ENCODE assay signal across 8 cellular contexts in the genomic region with DNA sequence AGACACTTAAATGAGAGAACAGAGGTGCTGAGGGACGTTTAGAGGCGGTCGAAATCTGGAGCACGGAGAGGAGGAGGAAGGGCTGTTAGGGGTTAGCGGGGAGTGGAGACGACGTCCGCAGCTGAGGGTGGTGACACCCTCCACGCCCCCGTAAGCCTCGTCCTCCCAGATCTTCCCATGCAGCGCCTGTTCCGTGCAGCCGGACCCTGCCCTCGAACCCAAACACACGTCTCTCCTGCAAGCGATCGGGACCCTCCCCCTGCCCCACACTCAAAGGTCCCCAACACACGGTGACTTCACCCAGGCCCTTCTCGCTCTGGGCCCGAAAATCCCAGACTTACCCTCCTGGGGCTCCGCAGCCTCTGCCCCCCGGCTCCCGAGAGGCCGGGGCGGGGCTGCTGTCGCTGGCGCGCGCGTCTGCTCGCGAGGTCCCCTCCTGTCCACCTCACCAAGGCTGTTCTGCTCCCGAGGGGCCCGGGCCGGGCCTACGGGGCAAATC. TPM values are rescaled to one million over a fixed set of nuclear protein-coding genes. Genes with fewer than 3 reads are reported as not detected.
DNase-seq lines count a peak whose midpoint lies in the region; ATAC-seq and TF ChIP-seq lines count a peak whose summit lies in the region.
"Not testable (repeated sequence)": the region's sequence is repeated elsewhere in the genome, so short reads cannot be mapped to it uniquely, and the experiment has no call there.

No MANE protein-coding gene starts in this region.

- H4K20me1 ChIP-seq in GM23248 (ENCODE audit: insufficient read depth); OCI-LY1 (ENCODE audit: insufficient read depth, low read length): not testable (repeated sequence)
- H4K20me1 ChIP-seq in hepatocyte (ENCODE audit: insufficient read depth, poor library complexity, severe bottlenecking) = peaks cover 14% of the 10 kb centered on the region

- H3K4me1 Mint-ChIP-seq in naive thymus-derived CD4-positive, alpha-beta T cell = peaks cover 19 to 47% (median 39%) of the 10 kb centered on the region in 7 donors

- H3K27me3 ChIP-seq in GM23248 (replicated peaks; ENCODE audit: insufficient read depth); OCI-LY1 (ENCODE audit: insufficient read depth, low read length); hepatocyte; naive thymus-derived CD4-positive, alpha-beta T cell (ENCODE audit: control insufficient read depth in 2 of 2, insufficient read depth in 2 of 2, low read length in 2 of 2): not testable (repeated sequence)

- not testable (repeated sequence) for H3K27me3 Mint-ChIP-seq in naive thymus-derived CD4-positive, alpha-beta T cell

- H3K27ac ChIP-seq in GM23248 (peak overlapping the region; percentile 81), hepatocyte (peak overlapping the region; percentile 88)
- H3K27ac ChIP-seq in OCI-LY1 (ENCODE audit: low read depth, low read length, poor library complexity, severe bottlenecking) = not testable (repeated sequence)
- H3K27ac ChIP-seq in naive thymus-derived CD4-positive, alpha-beta T cell (ENCODE audit: low read depth, low read length) = peak overlapping the region; percentile 91

- not testable (repeated sequence) for H3F3A ChIP-seq in GM23248 (ENCODE audit: insufficient read depth); OCI-LY1 (ENCODE audit: insufficient read depth, low read length)

- H3K79me2 ChIP-seq in GM23248 (ENCODE audit: insufficient read depth) = peaks cover 54% of the 10 kb centered on the region
- peaks cover 16% of the 10 kb centered on the region; the same call in 1 of the 2 replicates for H3K79me2 ChIP-seq in OCI-LY1 (ENCODE audit: insufficient read depth, low read length)
- H3K79me2 ChIP-seq in hepatocyte = peaks cover 48% of the 10 kb centered on the region

- peak overlapping the region; percentile 73 to 93 (median 89) for H3K27ac Mint-ChIP-seq in naive thymus-derived CD4-positive, alpha-beta T cell

- 1% methylated on average over 22 to 25 of the region's 37 CpGs for WGBS in GM23248 (ENCODE audit: low coverage in 1 of 2, low lambda C conversion rate in 2 of 2, missing lambda C conversion rate in 2 of 2), 2 experiments
- WGBS in hepatocyte (ENCODE audit: low lambda C conversion rate, missing lambda C conversion rate) = 4% methylated on average over 28 of the region's 37 CpGs

- peaks cover 10 to 32% (median 21%) of the 10 kb centered on the region in 5 donors for H3K36me3 Mint-ChIP-seq in naive thymus-derived CD4-positive, alpha-beta T cell

- CTCF ChIA-PET in naive thymus-derived CD4-positive, alpha-beta T cell (lab: Charles Lee) = not testable (repeated sequence)

- not testable (repeated sequence) for H3K9me3 Mint-ChIP-seq in naive thymus-derived CD4-positive, alpha-beta T cell

- H3K4me3 ChIP-seq in GM23248 (peak overlapping the region; percentile 92), OCI-LY1 (ENCODE audit: low read depth, low read length, poor library complexity, severe bottlenecking) (peak overlapping the region; percentile 81), choroid plexus epithelial cell (ENCODE audit: low read depth, low read length) (peak overlapping the region; percentile 97), hepatocyte (peak overlapping the region; percentile 47)
- peak overlapping the region; percentile 82 for H3K4me3 ChIP-seq in naive thymus-derived CD4-positive, alpha-beta T cell (ENCODE audit: low read length)

- not testable (repeated sequence) for H3K9me3 ChIP-seq in GM23248 (ENCODE audit: low read depth); OCI-LY1 (ENCODE audit: low read length); hepatocyte (ENCODE audit: low read depth); naive thymus-derived CD4-positive, alpha-beta T cell (ENCODE audit: control insufficient read depth in 2 of 3, low read length in 3 of 3)

- not testable (repeated sequence) for H3K4me1 ChIP-seq in GM23248 (ENCODE audit: insufficient read depth); naive thymus-derived CD4-positive, alpha-beta T cell (ENCODE audit: control insufficient read depth in 2 of 2, insufficient read depth in 2 of 2, low read length in 2 of 2)
- H3K4me1 ChIP-seq in OCI-LY1 (ENCODE audit: insufficient read depth, low read length, severe bottlenecking) = peaks cover 22% of the 10 kb centered on the region
- H3K4me1 ChIP-seq in hepatocyte (ENCODE audit: insufficient read depth) = peaks cover 12% of the 10 kb centered on the region

- peak; percentile 0 for DNase-seq in AG20443 (ENCODE audit: low spot score)
- DNase-seq in GM23248 = peak; percentile 30
- DNase-seq in activated CD8-positive, alpha-beta memory T cell treated with anti-CD3 and anti-CD28 coated beads, Interleukin-2, amount 50 U/mL, for 48 hours = peak; percentile 59
- DNase-seq in choroid plexus epithelial cell (ENCODE audit: low read depth) = not testable (repeated sequence)
- DNase-seq in hepatocyte (ENCODE audit: low spot score) = peak; percentile 15
- DNase-seq in naive thymus-derived CD4-positive, alpha-beta T cell = peak in 4 of 9 donors; percentile 1 to 34 (median 9)
- DNase-seq in stimulated activated CD4-positive, alpha-beta T cell treated with anti-CD3 and anti-CD28 coated beads, Interleukin-4, amount 100 ng/mL, for 24 hours = peak; percentile 8

- H3K9me2 ChIP-seq in GM23248 (ENCODE audit: insufficient read depth); OCI-LY1 (ENCODE audit: low read depth, low read length); hepatocyte (replicated peaks; ENCODE audit: insufficient read depth): not testable (repeated sequence)

- intact Hi-C loops in naive thymus-derived CD4-positive, alpha-beta T cell (cut with micrococcal nuclease) = loop anchor here (5.0 to 10.0 kb wide), 8 partner anchors 40 to 1972 kb away; partner anchors contain the start of genes BCL7B (in 1 of the 2), GTF2IRD1 (in 1 of the 2), MDH2 (in 1 of the 2) and POM121C (in 1 of the 2)

- peak overlapping the region; percentile 81 to 97 (median 92) for H3K4me3 Mint-ChIP-seq in naive thymus-derived CD4-positive, alpha-beta T cell

- H2AFZ ChIP-seq in GM23248 = peak overlapping the region; percentile 85
- not testable (repeated sequence) for H2AFZ ChIP-seq in OCI-LY1 (ENCODE audit: low read length); hepatocyte

- ATAC-seq in naive thymus-derived CD4-positive, alpha-beta T cell = not testable (repeated sequence)

- in situ Hi-C loops in GM23248 (cut with MboI) = not testable (repeated sequence)

- H3K36me3 ChIP-seq in GM23248 (ENCODE audit: low read depth) (peaks cover 22% of the 10 kb centered on the region), OCI-LY1 (ENCODE audit: insufficient read depth, low read length) (peaks cover 33% of the 10 kb centered on the region)
- not testable (repeated sequence) for H3K36me3 ChIP-seq in hepatocyte (replicated peaks; ENCODE audit: insufficient read depth, low read depth)
- H3K36me3 ChIP-seq in naive thymus-derived CD4-positive, alpha-beta T cell (ENCODE audit: control insufficient read depth in 2 of 3, insufficient read depth in 3 of 3, low read length in 3 of 3) = peaks cover 0 to 24% (median 0%) of the 10 kb centered on the region in 3 experiments

- POLR2A ChIA-PET in naive thymus-derived CD4-positive, alpha-beta T cell (lab: Charles Lee) = not testable (repeated sequence)

- H3K9ac ChIP-seq in GM23248 (peak overlapping the region; percentile 95), OCI-LY1 (ENCODE audit: low read length) (peak overlapping the region; percentile 80)

- TF ChIP-seq CTCF in OCI-LY1 (IDR thresholded peaks at IDR 0.05; ENCODE audit: low read length); choroid plexus epithelial cell (conservative IDR thresholded peaks at IDR 0.05; ENCODE audit: low read depth, low read length); hepatocyte (IDR thresholded peaks at IDR 0.05; ENCODE audit: poor library complexity): not testable (repeated sequence)

- H3K4me2 ChIP-seq in GM23248 (ENCODE audit: unreplicated experiment) (peak overlapping the region; percentile 94), OCI-LY1 (ENCODE audit: low read length) (peak overlapping the region; percentile 96), hepatocyte (peak overlapping the region; percentile 97)

RNA-seq across cellular contexts. Expression of gene SPDYE5, which starts 35.2 kb away (rescaled TPM):
- not detected in 2 replicates for total RNA-seq in GM23248 (2014; rRNA removed; shearing (Covaris generic))
- polyA plus RNA-seq in GM23248 (2016; fragmentation: Nextera tagmentation; extraction: Ambion mirVana) (0.38 and 0.74 TPM in 2 replicates), hepatocyte (1.4 and 1.5 TPM in 2 replicates)
- not detected in 2 replicates for total RNA-seq in hepatocyte
- under 1 TPM in 4 of 5 experiments, not detected in 1; 0.24 to 0.57 (median 0.38) TPM for total RNA-seq in naive thymus-derived CD4-positive, alpha-beta T cell
- polyA plus RNA-seq in naive thymus-derived CD4-positive, alpha-beta T cell = under 1 TPM; 0.14 to 0.37 TPM

RNA-seq across cellular contexts. Expression of gene POM121C, which starts 41.2 kb away (rescaled TPM):
- 8.6 and 14.9 TPM in 2 replicates for total RNA-seq in GM23248 (2014; rRNA removed; shearing (Covaris generic))
- polyA plus RNA-seq in GM23248 (2016; fragmentation: Nextera tagmentation; extraction: Ambion mirVana) = 22.8 and 27.7 TPM in 2 replicates
- 10.3 and 13.4 TPM in 2 replicates for total RNA-seq in hepatocyte
- 19.9 and 22.7 TPM in 2 replicates for polyA plus RNA-seq in hepatocyte
- 100 to 1,000 TPM in 2 of 5 experiments, 10 to 100 TPM in 3; 92.1 to 106 (median 97.8) TPM for total RNA-seq in naive thymus-derived CD4-positive, alpha-beta T cell
- 10 to 100 TPM; 15.6 to 31.6 TPM for polyA plus RNA-seq in naive thymus-derived CD4-positive, alpha-beta T cell

Comparison
In these comparisons a context has a peak if more than half of its experiments do, and no peak if none do; other contexts are left out.
1. H3K4me3 ChIP-seq: peak in every context shown above with its lines; median percentile 97 in choroid plexus epithelial cell; 92 in GM23248; 82 in naive thymus-derived CD4-positive, alpha-beta T cell; 81 in OCI-LY1; 47 in hepatocyte.